ENCODE assay signal across 18 cellular contexts in genomic region chr10:15255961-15256360, GRCh38.
DNase-seq lines count a peak whose midpoint lies in the region; ATAC-seq and TF ChIP-seq lines count a peak whose summit lies in the region.
"Had no signal": no experiment of that assay in that cellular context is flagged by ENCODE, and none has a peak within 500 bp of the region (broad histone marks: within the 10 kb centered on the region; RNA-seq: fewer than 3 reads in every experiment).

No MANE protein-coding gene starts in this region.

- no peak overlapping the region for H3K27ac ChIP-seq in GM23338 (ENCODE audit: low read depth)
- peak overlapping the region; percentile 58 for H3K27ac ChIP-seq in layer of hippocampus (ENCODE audit: low read depth, low read length)
- H3K27ac ChIP-seq in PC-9: no peak overlapping the region

- no TSS peak for BruUV-seq in PC-9 (replicated peaks; lab: Mats Ljungman, UMichigan)

- H3K4me2 ChIP-seq in GM23338 (0 out of 2 replicates have a peak overlapping the region, but pooled peaks have one; percentile 3), PC-9 (no peak overlapping the region)
- H3K4me2 ChIP-seq: SK-N-SH had no signal

- H4K20me1 ChIP-seq in GM23338 (replicated peaks; ENCODE audit: insufficient read depth) (0 out of 2 replicates have a peak, but pooled peaks cover 6% of the 10 kb centered on the region), PC-9 (ENCODE audit: insufficient read depth) (no peaks in the 10 kb centered on the region)

- H3K4me1 ChIP-seq in GM23338 (ENCODE audit: insufficient read depth) (peaks cover 19% of the 10 kb centered on the region), PC-9 (replicated peaks; ENCODE audit: insufficient read depth) (no peaks in the 10 kb centered on the region)

- H2AFZ ChIP-seq in GM23338 (no peak overlapping the region), PC-9 (no peak overlapping the region)

- peaks cover 37% of the 10 kb centered on the region for H3K4me1 Mint-ChIP-seq in GM23338
- peaks cover 9% of the 10 kb centered on the region for H3K4me1 Mint-ChIP-seq in activated T-helper 17 cell treated with anti-CD3 and anti-CD28 coated beads, Interleukin-2, amount 50 U/mL, for 72 hours

- H3K4me3 ChIP-seq in GM23338 (no peak overlapping the region), PC-9 (no peak overlapping the region)
- H3K4me3 ChIP-seq: HAP-1 had no signal

- H3K9me3 ChIP-seq in PC-9 (ENCODE audit: insufficient read depth, low read depth): no peaks in the 10 kb centered on the region
- H3K9me3 ChIP-seq: HAP-1, SK-N-SH had no signal

- H3F3A ChIP-seq in GM23338 (replicated peaks; ENCODE audit: low read depth): no peaks in the 10 kb centered on the region
- no peaks in the 10 kb centered on the region for H3F3A ChIP-seq in PC-9 (ENCODE audit: insufficient read depth, low read depth)

- no peaks in the 10 kb centered on the region for H3K9me3 Mint-ChIP-seq in GM23338
- H3K9me3 Mint-ChIP-seq in activated T-helper 17 cell treated with anti-CD3 and anti-CD28 coated beads, Interleukin-2, amount 50 U/mL, for 72 hours: no peaks in the 10 kb centered on the region
- H3K9me3 Mint-ChIP-seq: IgD-negative memory B cell had no signal

- CTCF ChIA-PET in PC-9 (lab: Charles Lee): interaction anchor here (0.6 kb wide), 1 partner anchor 1522 kb away, joined by 3 read pairs; no protein-coding TSS in a partner anchor

- H3K36me3 Mint-ChIP-seq in GM23338 (ENCODE audit: low read depth): no peaks in the 10 kb centered on the region
- H3K36me3 Mint-ChIP-seq in activated T-helper 17 cell treated with anti-CD3 and anti-CD28 coated beads, Interleukin-2, amount 50 U/mL, for 72 hours (ENCODE audit: low read depth): no peaks in the 10 kb centered on the region
- H3K36me3 Mint-ChIP-seq: IgD-negative memory B cell had no signal

- DNase-seq in GM23338 (ENCODE audit: low spot score) (peak; percentile 62), AML-193 (lab: John Stamatoyannopoulos, UW) (no peak), PC-9 (no peak)
- DNase-seq: ACHN; NCI-H1105; NCI-H2081; NCI-H2171 treated with DMSO at 0.1 percent for 48 hours; NCI-H446 treated with DMSO at 0.1 percent for 48 hours; NCI-H748 treated with DMSO at 0.1 percent for 48 hours; NK-92 treated with Interleukin-12 subunit alpha and Interleukin-12 subunit beta, amount 100 ng/mL, for 24 hours; SHP77 treated with DMSO at 0.1 percent for 48 hours; SK-N-SH had no signal

- H3K27me3 ChIP-seq in GM23338 (ENCODE audit: insufficient read depth): no peaks in the 10 kb centered on the region
- no peaks in the 10 kb centered on the region for H3K27me3 ChIP-seq in layer of hippocampus (ENCODE audit: control insufficient read depth, insufficient read depth, low read length)
- peaks cover 86% of the 10 kb centered on the region for H3K27me3 ChIP-seq in PC-9 (ENCODE audit: insufficient read depth, low read depth)

- no peak overlapping the region for H3K4me3 Mint-ChIP-seq in GM23338
- H3K4me3 Mint-ChIP-seq in activated T-helper 17 cell treated with anti-CD3 and anti-CD28 coated beads, Interleukin-2, amount 50 U/mL, for 72 hours: peak overlapping the region; percentile 87
- H3K4me3 Mint-ChIP-seq: IgD-negative memory B cell had no signal

- POLR2A ChIA-PET in PC-9 (lab: Charles Lee; ENCODE audit: unreplicated experiment): no interaction called here

- TF ChIP-seq CTCF in GM23338 (conservative IDR thresholded peaks at IDR 0.05; ENCODE audit: low read depth in 2 of 2): no peak
- TF ChIP-seq CTCF in PC-9 (conservative IDR thresholded peaks at IDR 0.05): no peak

- H3K36me3 ChIP-seq in GM23338 (ENCODE audit: insufficient read depth) (0 out of 2 replicates have a peak, but pooled peaks cover under 1% of the 10 kb centered on the region), PC-9 (ENCODE audit: low read depth) (no peaks in the 10 kb centered on the region)
- H3K36me3 ChIP-seq: HAP-1 had no signal

- ATAC-seq in GM23338 (peak; percentile 76), GM19324 (IDR thresholded peaks at IDR 0.05; ENCODE audit: low FRiP score, unreplicated experiment) (no peak), HG03342 (IDR thresholded peaks at IDR 0.05; ENCODE audit: unreplicated experiment) (no peak)
- ATAC-seq in activated T-helper 17 cell treated with anti-CD3 and anti-CD28 coated beads, Interleukin-2, amount 50 U/mL, for 72 hours (replicated peaks): no peak

- H3K79me2 ChIP-seq in GM23338 (replicated peaks; ENCODE audit: insufficient read depth) (no peaks in the 10 kb centered on the region), PC-9 (ENCODE audit: low read depth) (no peaks in the 10 kb centered on the region)

- intact Hi-C loops in PC-9 (cut with micrococcal nuclease; ENCODE audit: unreplicated experiment): no loop called here

- H3K9me2 ChIP-seq in GM23338 (ENCODE audit: insufficient read depth): no peaks in the 10 kb centered on the region
- H3K9me2 ChIP-seq in PC-9 (ENCODE audit: insufficient read depth): no peaks in the 10 kb centered on the region
- H3K9me2 ChIP-seq: SK-N-SH had no signal

- peaks cover 13% of the 10 kb centered on the region for H3K27me3 Mint-ChIP-seq in GM23338 (ENCODE audit: insufficient read depth, low read depth, poor library complexity)
- H3K27me3 Mint-ChIP-seq in activated T-helper 17 cell treated with anti-CD3 and anti-CD28 coated beads, Interleukin-2, amount 50 U/mL, for 72 hours: no peaks in the 10 kb centered on the region

- no peak overlapping the region for H3K27ac Mint-ChIP-seq in GM23338
- H3K27ac Mint-ChIP-seq in activated T-helper 17 cell treated with anti-CD3 and anti-CD28 coated beads, Interleukin-2, amount 50 U/mL, for 72 hours: no peak overlapping the region
- H3K27ac Mint-ChIP-seq: IgD-negative memory B cell had no signal

TF ChIP-seq in GM23338, 12 proteins besides CTCF, POLR2A, EP300 and RAD21:
- no peak for TF ChIP-seq ZNF331 (CRISPR knock-in tag; IDR thresholded peaks at IDR 0.05; ENCODE audit: low read depth)
- peak; percentile 66; the same call in 1 of the 2 replicates for TF ChIP-seq ZNF462 (CRISPR knock-in tag; IDR thresholded peaks at IDR 0.05)
